Comparison of ENCODE assay signal across 25 cellular contexts in genomic region chr4:185524888-185525863, GRCh38. TPM values are rescaled to one million over a fixed set of nuclear protein-coding genes. Genes with fewer than 3 reads are reported as not detected.
DNase-seq lines count a peak whose midpoint lies in the region; ATAC-seq, FAIRE-seq and TF ChIP-seq lines count a peak whose summit lies in the region.
"Had no signal": no experiment of that assay in that cellular context is flagged by ENCODE, and none has a peak within 500 bp of the region (broad histone marks: within the 10 kb centered on the region; RNA-seq: fewer than 3 reads in every experiment).

No MANE protein-coding gene starts in this region.

- H2AFZ ChIP-seq in astrocyte (ENCODE audit: low read depth, low read length): no peak overlapping the region

- H3K27ac ChIP-seq in astrocyte (ENCODE audit: low read depth, low read length): no peak overlapping the region
- peak overlapping the region; percentile 53 for H3K27ac ChIP-seq in stomach smooth muscle (ENCODE audit: low read length)
- H3K27ac ChIP-seq in suprapubic skin: no peak overlapping the region
- H3K27ac ChIP-seq: BLaER1 treated with 17β-estradiol and CSF1 and Interleukin-3, amounts not matched to agents 10 nM and 100 nM; body of pancreas; upper lobe of left lung had no signal

- peaks cover 2% of the 10 kb centered on the region for H3K9me3 Mint-ChIP-seq in astrocyte (ENCODE audit: unreplicated experiment)
- H3K9me3 Mint-ChIP-seq: T-helper 1 cell treated with Interleukin-12 subunit alpha and Interleukin-12 subunit beta and Interleukin-4 antibody, amounts not matched to agents 30 μg/mL and 1 μg/mL, for 36 hours had no signal

- no peak for TF ChIP-seq POLR2A in suprapubic skin (IDR thresholded peaks at IDR 0.05)

- H3K27me3 ChIP-seq in astrocyte (ENCODE audit: insufficient read depth, low read length) (no peaks in the 10 kb centered on the region), stomach smooth muscle (ENCODE audit: control insufficient read depth in 1 of 2, insufficient read depth in 2 of 2, low read length in 2 of 2) (no peaks in the 10 kb centered on the region), suprapubic skin (no peaks in the 10 kb centered on the region)
- H3K27me3 ChIP-seq: body of pancreas, upper lobe of left lung had no signal

- H3K36me3 ChIP-seq in astrocyte (ENCODE audit: insufficient read depth, low read length) (peaks cover 3% of the 10 kb centered on the region), stomach smooth muscle (ENCODE audit: control insufficient read depth in 2 of 2, insufficient read depth in 2 of 2, low read length in 2 of 2) (peaks cover 8 to 9% of the 10 kb centered on the region in 2 donors), suprapubic skin (no peaks in the 10 kb centered on the region)
- H3K36me3 ChIP-seq: HAP-1 had no signal

- no peak overlapping the region for H3K4me3 Mint-ChIP-seq in astrocyte (ENCODE audit: unreplicated experiment)
- H3K4me3 Mint-ChIP-seq: dendritic cell treated with granulocyte-macrophage colony-stimulating factor and Interleukin-4, amounts not matched to agents 40 ng/mL and 50 ng/mL, for 4 days; stimulated activated effector memory CD8-positive, alpha-beta T cell treated with anti-CD3 and anti-CD28 coated beads, Interleukin-12 subunit alpha, Interleukin-12 subunit beta, amount 100 ng/mL, for 72 hours; T-helper 1 cell treated with Interleukin-12 subunit alpha and Interleukin-12 subunit beta and Interleukin-4 antibody, amounts not matched to agents 30 μg/mL and 1 μg/mL, for 36 hours had no signal

- no peaks in the 10 kb centered on the region for H4K20me1 ChIP-seq in astrocyte (ENCODE audit: insufficient read depth, low read length)
- H4K20me1 ChIP-seq: BLaER1 treated with 17β-estradiol and CSF1 and Interleukin-3, amounts not matched to agents 10 nM and 100 nM had no signal

- H3K4me2 ChIP-seq in astrocyte (ENCODE audit: low read length): no peak overlapping the region
- H3K4me2 ChIP-seq: BLaER1 treated with 17β-estradiol and CSF1 and Interleukin-3, amounts not matched to agents 10 nM and 100 nM had no signal

- no peaks in the 10 kb centered on the region for H3K79me2 ChIP-seq in astrocyte (ENCODE audit: insufficient read depth, low read length)

- H3K9ac ChIP-seq in astrocyte (ENCODE audit: low read length): no peak overlapping the region
- no peak overlapping the region for H3K9ac ChIP-seq in stomach smooth muscle (ENCODE audit: low read length in 2 of 2)
- H3K9ac ChIP-seq: BLaER1 treated with 17β-estradiol and CSF1 and Interleukin-3, amounts not matched to agents 10 nM and 100 nM had no signal

- H3K9me3 ChIP-seq in astrocyte (ENCODE audit: insufficient read depth, low read depth, low read length) (peaks cover 4% of the 10 kb centered on the region), stomach smooth muscle (ENCODE audit: control insufficient read depth in 2 of 2, low read length in 2 of 2) (no peaks in the 10 kb centered on the region), suprapubic skin (no peaks in the 10 kb centered on the region)
- H3K9me3 ChIP-seq: body of pancreas, HAP-1, mucosa of descending colon had no signal

- TF ChIP-seq CTCF in astrocyte (IDR thresholded peaks at IDR 0.05; ENCODE audit: insufficient read depth, low read depth, low read length) (no peak), suprapubic skin (IDR thresholded peaks at IDR 0.05) (no peak)

- H3K27ac Mint-ChIP-seq in astrocyte (ENCODE audit: unreplicated experiment): no peak overlapping the region
- H3K27ac Mint-ChIP-seq: dendritic cell treated with granulocyte-macrophage colony-stimulating factor and Interleukin-4, amounts not matched to agents 40 ng/mL and 50 ng/mL, for 4 days; stimulated activated effector memory CD8-positive, alpha-beta T cell treated with anti-CD3 and anti-CD28 coated beads, Interleukin-12 subunit alpha, Interleukin-12 subunit beta, amount 100 ng/mL, for 72 hours; T-helper 1 cell treated with Interleukin-12 subunit alpha and Interleukin-12 subunit beta and Interleukin-4 antibody, amounts not matched to agents 30 μg/mL and 1 μg/mL, for 36 hours had no signal

- DNase-seq in NCI-H2171 treated with DMSO at 0.1 percent for 48 hours (lab: John Stamatoyannopoulos, UW) (peak; percentile 25), NCI-H2171 (lab: John Stamatoyannopoulos, UW) (no peak), astrocyte (ENCODE audit: low read depth) (peak; percentile 52), left kidney (ENCODE audit: low read depth, low spot score) (peak; percentile 54), T1000 (lab: John Stamatoyannopoulos, UW) (no peak), suprapubic skin (ENCODE audit: low spot score in 2 of 2) (no peak)
- DNase-seq: 8988T; activated CD4-positive, alpha-beta T cell treated with anti-CD3 and anti-CD28 coated beads for 1 hour; activated naive CD4-positive, alpha-beta T cell treated with Interleukin-2 at 50 U/mL for 16 hours; body of pancreas; DMS153; erythroblast; mucosa of descending colon; NCI-H2081; NK-92 treated with Interleukin-12 subunit alpha and Interleukin-12 subunit beta, amount 100 ng/mL, for 24 hours; occipital lobe; upper lobe of left lung had no signal

- H3K4me3 ChIP-seq in astrocyte (ENCODE audit: insufficient read depth, low read depth, low read length): no peak overlapping the region
- no peak overlapping the region for H3K4me3 ChIP-seq in stomach smooth muscle (ENCODE audit: low read length in 2 of 2)
- no peak overlapping the region for H3K4me3 ChIP-seq in suprapubic skin
- H3K4me3 ChIP-seq: BLaER1 treated with 17β-estradiol and CSF1 and Interleukin-3, amounts not matched to agents 10 nM and 100 nM; body of pancreas; HAP-1; mucosa of descending colon; upper lobe of left lung had no signal

- WGBS in suprapubic skin: 92% methylated on average over 5 of the region's 5 CpGs

- H3K4me1 ChIP-seq in astrocyte (ENCODE audit: insufficient read depth, low read length): no peaks in the 10 kb centered on the region
- H3K4me1 ChIP-seq in stomach smooth muscle (ENCODE audit: control insufficient read depth, insufficient read depth, low read length): peaks cover 21% of the 10 kb centered on the region
- no peaks in the 10 kb centered on the region for H3K4me1 ChIP-seq in suprapubic skin
- H3K4me1 ChIP-seq: BLaER1 treated with 17β-estradiol and CSF1 and Interleukin-3, amounts not matched to agents 10 nM and 100 nM; body of pancreas; HAP-1; upper lobe of left lung had no signal

- H3K36me3 Mint-ChIP-seq in astrocyte (ENCODE audit: low read depth, unreplicated experiment): peaks cover 4% of the 10 kb centered on the region
- H3K36me3 Mint-ChIP-seq: stimulated activated effector memory CD8-positive, alpha-beta T cell treated with anti-CD3 and anti-CD28 coated beads, Interleukin-12 subunit alpha, Interleukin-12 subunit beta, amount 100 ng/mL, for 72 hours had no signal

- TF ChIP-seq EP300 in suprapubic skin (IDR thresholded peaks at IDR 0.05): no peak

- peaks cover 8% of the 10 kb centered on the region for H3K27me3 Mint-ChIP-seq in astrocyte (ENCODE audit: low read depth, unreplicated experiment)

- peaks cover 6% of the 10 kb centered on the region for H3K4me1 Mint-ChIP-seq in astrocyte (ENCODE audit: low read depth, unreplicated experiment)
- H3K4me1 Mint-ChIP-seq: stimulated activated effector memory CD8-positive, alpha-beta T cell treated with anti-CD3 and anti-CD28 coated beads, Interleukin-12 subunit alpha, Interleukin-12 subunit beta, amount 100 ng/mL, for 72 hours had no signal

- FAIRE-seq in astrocyte (lab: Jason Lieb, UNC): no peak
- FAIRE-seq: HTR-8/SVneo had no signal

- no peak for ATAC-seq in GM21619 (IDR thresholded peaks at IDR 0.05; ENCODE audit: unreplicated experiment)
- ATAC-seq: body of pancreas; mucosa of descending colon; stimulated activated effector memory CD8-positive, alpha-beta T cell treated with anti-CD3 and anti-CD28 coated beads, Interleukin-12 subunit alpha, Interleukin-12 subunit beta, amount 100 ng/mL, for 72 hours had no signal

RNA-seq across cellular contexts. Expression of gene PDLIM3, which starts 10.1 kb away (rescaled TPM):
- 28.5 and 30.7 TPM in 2 replicates for total RNA-seq in astrocyte
- total RNA-seq in suprapubic skin: 10 to 100 TPM; 13.9 to 31.4 (median 23.1) TPM

RNA-seq across cellular contexts. Expression of gene CCDC110, which starts 53.6 kb away (rescaled TPM):
- total RNA-seq in astrocyte (0.39 and 1.2 TPM in 2 replicates), suprapubic skin (1 to 10 TPM in 1 of 4 donors, under 1 TPM in 2, not detected in 1; 0.60 to 1.5 (median 0.97) TPM)

Comparison
In these comparisons a context has a peak if more than half of its experiments do, and no peak if none do; other contexts are left out.
1. DNase-seq: peak in NCI-H2171 treated with DMSO at 0.1 percent for 48 hours (single experiment), astrocyte (single experiment) and left kidney (single experiment); none in NCI-H2171 (single experiment), T1000 (single experiment) and suprapubic skin (0 of 2).